Comparison of ENCODE assay signal across 15 cellular contexts in the genomic region with DNA sequence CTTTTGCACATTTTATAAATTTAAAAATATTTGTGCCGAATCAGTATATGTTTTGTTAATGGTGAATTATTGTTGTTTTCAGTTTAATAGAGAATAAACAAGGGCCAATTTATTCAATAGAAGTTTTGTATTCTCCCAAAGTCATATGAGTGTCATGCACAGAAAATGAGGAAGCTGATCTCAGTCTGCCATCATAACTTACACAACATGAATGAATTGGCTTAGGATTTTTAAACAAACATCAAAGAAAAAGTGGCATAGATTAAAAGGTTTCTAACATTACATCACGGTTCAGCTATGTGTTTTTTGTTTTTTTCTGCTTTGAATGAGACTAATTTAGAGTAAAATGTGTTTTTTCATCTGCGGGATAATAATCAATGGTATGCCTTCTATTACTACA.
A peak's percentile ranks its signal among the peaks of the same experiment; 100 is the strongest.
DNase-seq lines count a peak whose midpoint lies in the region; ATAC-seq, FAIRE-seq and TF ChIP-seq lines count a peak whose summit lies in the region.
"Had no signal": no experiment of that assay in that cellular context is flagged by ENCODE, and none has a peak within 500 bp of the region (broad histone marks: within the 10 kb centered on the region; RNA-seq: fewer than 3 reads in every experiment).

No MANE protein-coding gene starts in this region.

- no peaks in the 10 kb centered on the region for H3K79me1 ChIP-seq in neuronal stem cell (ENCODE audit: low read depth, low read length)

- H3K27me3 ChIP-seq in HepG2 (ENCODE audit: control insufficient read depth in 1 of 2, insufficient read depth in 2 of 2, low read length in 2 of 2), result no peaks in the 10 kb centered on the region
- H3K27me3 ChIP-seq in right lobe of liver, result no peaks in the 10 kb centered on the region
- no peaks in the 10 kb centered on the region for H3K27me3 ChIP-seq in neuronal stem cell (ENCODE audit: control insufficient read depth in 3 of 3, insufficient read depth in 3 of 3, low read depth in 1 of 3, low read length in 3 of 3)
- H3K27me3 ChIP-seq: BLaER1 had no signal

- FAIRE-seq in HepG2 (lab: Jason Lieb, UNC), result no peak
- FAIRE-seq in HTR-8/SVneo (lab: Jason Lieb, UNC), result no peak

- H3K4me1 ChIP-seq in HepG2 (ENCODE audit: insufficient read depth, low read length), result peaks cover 18% of the 10 kb centered on the region
- H3K4me1 ChIP-seq in right lobe of liver, result peaks cover 0 to 9% (median 0%) of the 10 kb centered on the region in 4 donors
- peaks cover 8 to 10% of the 10 kb centered on the region in 2 donors for H3K4me1 ChIP-seq in neuronal stem cell (ENCODE audit: control insufficient read depth in 2 of 2, insufficient read depth in 1 of 2, low read depth in 1 of 2, low read length in 2 of 2)
- H3K4me1 ChIP-seq: BLaER1 had no signal

- H2AFZ ChIP-seq in HepG2 (ENCODE audit: low read length) (no peak overlapping the region), neuronal stem cell (ENCODE audit: low read length) (no peak overlapping the region)
- H2AFZ ChIP-seq: GM23248 had no signal

- no peak overlapping the region for H2BK5ac ChIP-seq in neuronal stem cell (ENCODE audit: low read length)

- H3K9ac ChIP-seq in HepG2 (ENCODE audit: insufficient read depth, low read depth, low read length) (no peak overlapping the region), neuronal stem cell (ENCODE audit: low read depth, low read length, poor library complexity) (no peak overlapping the region)
- H3K9ac ChIP-seq: BLaER1, GM23248 had no signal

- H3K9me3 Mint-ChIP-seq in mesothelial cell of epicardium, result peaks cover 4% of the 10 kb centered on the region
- peaks cover 28% of the 10 kb centered on the region for H3K9me3 Mint-ChIP-seq in activated T-cell treated with anti-CD3 and anti-CD28 coated beads, Interleukin-2, amount 50 U/mL, for 4 hours
- H3K9me3 Mint-ChIP-seq: H9 had no signal

- H2AK5ac ChIP-seq in neuronal stem cell (ENCODE audit: low read depth, low read length), result no peak overlapping the region

- no peak overlapping the region for H3K23ac ChIP-seq in neuronal stem cell (ENCODE audit: low read depth, low read length, poor library complexity)

- no peak for ATAC-seq in HepG2
- no peak for ATAC-seq in right lobe of liver
- no peak for ATAC-seq in activated T-cell treated with anti-CD3 and anti-CD28 coated beads, Interleukin-2, amount 50 U/mL, for 4 hours

- H4K91ac ChIP-seq in neuronal stem cell (ENCODE audit: low read depth, low read length, poor library complexity), result no peak overlapping the region

- H3K9me3 ChIP-seq in HepG2 (ENCODE audit: low read length) (no peaks in the 10 kb centered on the region), right lobe of liver (no peaks in the 10 kb centered on the region), neuronal stem cell (replicated peaks in 1 of 2; ENCODE audit: control insufficient read depth in 2 of 2, insufficient read depth in 1 of 2, low read depth in 1 of 2, low read length in 2 of 2) (no peaks in the 10 kb centered on the region)
- H3K9me3 ChIP-seq: BLaER1 had no signal

- H3K79me2 ChIP-seq in HepG2 (ENCODE audit: insufficient read depth, low read length), result no peaks in the 10 kb centered on the region

- TF ChIP-seq EP300 in HepG2 (IDR thresholded peaks at IDR 0.05; ENCODE audit: low read depth in 2 of 2, low read length in 2 of 2) (no peak), HepG2 (CRISPR knock-in tag; IDR thresholded peaks at IDR 0.05; ENCODE audit: borderline replicate concordance) (no peak)

- no peak overlapping the region for H2BK120ac ChIP-seq in neuronal stem cell (ENCODE audit: low read depth, low read length)

- H3K36me3 ChIP-seq in HepG2 (replicated peaks in 1 of 2; ENCODE audit: control insufficient read depth in 1 of 2, insufficient read depth in 2 of 2, low read length in 2 of 2) (no peaks in the 10 kb centered on the region), right lobe of liver (no peaks in the 10 kb centered on the region), neuronal stem cell (replicated peaks in 1 of 2; ENCODE audit: control insufficient read depth in 2 of 2, insufficient read depth in 2 of 2, low read length in 2 of 2) (no peaks in the 10 kb centered on the region)
- H3K36me3 ChIP-seq: BLaER1 had no signal

- H3K27ac ChIP-seq in HepG2 (ENCODE audit: extremely low read length, insufficient read depth, low read length) (no peak overlapping the region), right lobe of liver (no peak overlapping the region), neuronal stem cell (replicated peaks; ENCODE audit: low read length) (no peak overlapping the region)
- H3K27ac ChIP-seq: BLaER1, GM23248 had no signal

- H3K4me1 Mint-ChIP-seq in mesothelial cell of epicardium, result peaks cover 56% of the 10 kb centered on the region
- H3K4me1 Mint-ChIP-seq in activated T-cell treated with anti-CD3 and anti-CD28 coated beads, Interleukin-2, amount 50 U/mL, for 4 hours (ENCODE audit: low read depth), result no peaks in the 10 kb centered on the region
- H3K4me1 Mint-ChIP-seq: CD8-positive, alpha-beta memory T cell had no signal

- TF ChIP-seq RAD21 in HepG2 (CRISPR knock-in tag; IDR thresholded peaks at IDR 0.05), result no peak

- CTCF ChIA-PET in HepG2 (lab: Yijun Ruan, JAX; ENCODE audit: low intra/inter-chr PET ratio, low total read pairs), result no interaction called here

- H3K4me3 Mint-ChIP-seq in mesothelial cell of epicardium, result no peak overlapping the region
- H3K4me3 Mint-ChIP-seq in activated T-cell treated with anti-CD3 and anti-CD28 coated beads, Interleukin-2, amount 50 U/mL, for 4 hours, result no peak overlapping the region
- H3K4me3 Mint-ChIP-seq: CD8-positive, alpha-beta memory T cell; H9 had no signal

- no peak overlapping the region for H3K18ac ChIP-seq in neuronal stem cell (ENCODE audit: low read length)

- H3K14ac ChIP-seq in neuronal stem cell (ENCODE audit: low read length), result no peak overlapping the region

- POLR2A ChIA-PET in HepG2 (lab: Yijun Ruan, JAX), result no interaction called here

- no peak overlapping the region for H3K4ac ChIP-seq in neuronal stem cell (ENCODE audit: low read length)

- H2BK15ac ChIP-seq in neuronal stem cell (ENCODE audit: low read length), result no peak overlapping the region

- H4K20me1 ChIP-seq in HepG2 (ENCODE audit: insufficient read depth, low read length), result no peaks in the 10 kb centered on the region
- H4K20me1 ChIP-seq: BLaER1 had no signal

- 15% methylated on average over 3 of the region's 3 CpGs for WGBS in HepG2 (ENCODE audit: low lambda C conversion rate)
- WGBS in right lobe of liver (ENCODE audit: insufficient coverage, low coverage, low lambda C conversion rate, missing lambda C conversion rate), result 38% methylated on average over 3 of the region's 3 CpGs
- no CpG with 5 or more reads among the region's 3 CpGs for WGBS in neuronal stem cell (ENCODE audit: extremely low coverage in 2 of 2, insufficient read length in 2 of 2, insufficient replicate concordance in 1 of 2), 2 donors

- H4K8ac ChIP-seq in neuronal stem cell (ENCODE audit: low read depth, low read length), result no peak overlapping the region

- in situ Hi-C loops in HepG2 (cut with HindIII; ENCODE audit: extremely low pct_ligation_motif_present, low pct_unique_long_range_greater_than_20kb), result no loop called here

- DNase-seq in HepG2 (ENCODE audit: low spot score) (peak; percentile 25), right lobe of liver (no peak), astrocyte of the hippocampus (ENCODE audit: low read depth, low spot score) (peak; percentile 12), mesothelial cell of epicardium (ENCODE audit: low spot score in 2 of 2, unreplicated experiment in 2 of 2) (no peak), neuronal stem cell (ENCODE audit: low spot score) (no peak), HTR-8/SVneo (ENCODE audit: insufficient read length, low spot score) (no peak)
- DNase-seq in activated T-cell treated with anti-CD3 and anti-CD28 coated beads, Interleukin-2, amount 50 U/mL, for 4 hours, result no peak
- DNase-seq: 8988T; AML-193; CD8-positive, alpha-beta memory T cell; DMS53; GF-D8; GM23248; H9 had no signal

- TF ChIP-seq CTCF in HepG2 (CRISPR knock-in tag; IDR thresholded peaks at IDR 0.05) (no peak), right lobe of liver (IDR thresholded peaks at IDR 0.05) (no peak), mesothelial cell of epicardium (IDR thresholded peaks at IDR 0.05; ENCODE audit: unreplicated experiment) (no peak)

- no peaks in the 10 kb centered on the region for H3K36me3 Mint-ChIP-seq in mesothelial cell of epicardium
- H3K36me3 Mint-ChIP-seq in activated T-cell treated with anti-CD3 and anti-CD28 coated beads, Interleukin-2, amount 50 U/mL, for 4 hours (ENCODE audit: insufficient read depth), result no peaks in the 10 kb centered on the region

- TF ChIP-seq POLR2A in HepG2 (IDR thresholded peaks at IDR 0.05; ENCODE audit: insufficient read depth in 1 of 2, low read depth in 2 of 2, low read length in 2 of 2), result no peak
- TF ChIP-seq POLR2A in right lobe of liver (IDR thresholded peaks at IDR 0.05), result no peak

- H3K27ac Mint-ChIP-seq in mesothelial cell of epicardium, result peak overlapping the region; percentile 48
- H3K27ac Mint-ChIP-seq: CD8-positive, alpha-beta memory T cell; H9 had no signal

- H2BK12ac ChIP-seq in neuronal stem cell (ENCODE audit: low read length), result no peak overlapping the region

- no peak overlapping the region for H3K4me2 ChIP-seq in HepG2 (ENCODE audit: low read depth, low read length)
- H3K4me2 ChIP-seq in neuronal stem cell (ENCODE audit: insufficient read depth, low read length, poor library complexity, severe bottlenecking), result no peak overlapping the region
- H3K4me2 ChIP-seq: BLaER1 had no signal

- BruUV-seq in HepG2 (replicated peaks; lab: Mats Ljungman, UMichigan), result no TSS peak

- intact Hi-C loops in HepG2 (cut with micrococcal nuclease; ENCODE audit: unreplicated experiment), result no loop called here
- intact Hi-C loops in right lobe of liver (cut with DNase I), result no loop called here

- H3K4me3 ChIP-seq in HepG2 (replicated peaks in 1 of 3; ENCODE audit: insufficient read depth in 1 of 3, low read depth in 2 of 3, low read length in 3 of 3), result no peak overlapping the region
- H3K4me3 ChIP-seq in right lobe of liver, result no peak overlapping the region
- H3K4me3 ChIP-seq in neuronal stem cell (ENCODE audit: low read length in 2 of 2), result no peak overlapping the region
- H3K4me3 ChIP-seq: BLaER1, GM23248 had no signal

- no peaks in the 10 kb centered on the region for H3K27me3 Mint-ChIP-seq in mesothelial cell of epicardium (ENCODE audit: low read depth)
- H3K27me3 Mint-ChIP-seq in activated T-cell treated with anti-CD3 and anti-CD28 coated beads, Interleukin-2, amount 50 U/mL, for 4 hours (ENCODE audit: low read depth), result no peaks in the 10 kb centered on the region
- H3K27me3 Mint-ChIP-seq: CD8-positive, alpha-beta memory T cell had no signal

Comparison
In these comparisons a context has a peak if more than half of its experiments do, and no peak if none do; other contexts are left out.
1. DNase-seq: peak in HepG2 (single experiment) and astrocyte of the hippocampus (single experiment); none in right lobe of liver (0 of 3), mesothelial cell of epicardium (0 of 2), neuronal stem cell (single experiment), HTR-8/SVneo (single experiment) and activated T-cell treated with anti-CD3 and anti-CD28 coated beads, Interleukin-2, amount 50 U/mL, for 4 hours (single experiment).